Comparison of ENCODE assay signal across 8 cellular contexts in genomic region chr12:120194226-120194533, GRCh38. TPM values are rescaled to one million over a fixed set of nuclear protein-coding genes. Genes with fewer than 3 reads are reported as not detected.
A peak's percentile ranks its signal among the peaks of the same experiment; 100 is the strongest.
DNase-seq lines count a peak whose midpoint lies in the region; TF ChIP-seq lines count a peak whose summit lies in the region.

No MANE protein-coding gene starts in this region.

- peaks cover 11% of the 10 kb centered on the region for H3K79me1 ChIP-seq in trophoblast cell (ENCODE audit: low read length)

- intact Hi-C loops in OCI-LY7 (cut with micrococcal nuclease; ENCODE audit: unreplicated experiment) = loop anchor here (5.0 kb wide), 1 partner anchor 72 kb away; no protein-coding TSS in a partner anchor

- BruUV-seq in OCI-LY7 (replicated peaks; lab: Mats Ljungman, UMichigan) = no TSS peak

- H3K4ac ChIP-seq in trophoblast cell (ENCODE audit: low read depth, low read length) = peak overlapping the region; percentile 94

- H3K9me3 Mint-ChIP-seq in T-helper 1 cell treated with Interleukin-12 subunit alpha and Interleukin-12 subunit beta and Interleukin-4 antibody, amounts not matched to agents 30 μg/mL and 1 μg/mL, for 36 hours = no peaks in the 10 kb centered on the region

- peak overlapping the region; percentile 89 for H2AK5ac ChIP-seq in trophoblast cell (ENCODE audit: low read length)

- H3K4me3 ChIP-seq in OCI-LY7 (ENCODE audit: low read depth, low read length, poor library complexity, severe bottlenecking) (peak overlapping the region; percentile 90), esophagus (ENCODE audit: low read depth in 1 of 2, low read length in 2 of 2) (peak overlapping the region; percentile 64 to 88), trophoblast cell (ENCODE audit: low read depth, low read length) (peak overlapping the region; percentile 87)

- H3K27me3 Mint-ChIP-seq in T-helper 1 cell treated with Interleukin-12 subunit alpha and Interleukin-12 subunit beta and Interleukin-4 antibody, amounts not matched to agents 30 μg/mL and 1 μg/mL, for 36 hours (ENCODE audit: low read depth) = no peaks in the 10 kb centered on the region

- peak overlapping the region; percentile 91 for H3K18ac ChIP-seq in trophoblast cell (ENCODE audit: low read length)

- no peak for TF ChIP-seq CTCF in OCI-LY7 (conservative IDR thresholded peaks at IDR 0.05; ENCODE audit: low read length)

- H4K91ac ChIP-seq in trophoblast cell (ENCODE audit: low read depth, low read length) = peak overlapping the region; percentile 93

- peaks cover 33% of the 10 kb centered on the region for H3K36me3 Mint-ChIP-seq in T-helper 1 cell treated with Interleukin-12 subunit alpha and Interleukin-12 subunit beta and Interleukin-4 antibody, amounts not matched to agents 30 μg/mL and 1 μg/mL, for 36 hours (ENCODE audit: low read depth)

- WGBS in esophagus, 2 donors = 0 to 1% methylated on average over 12 to 18 of the region's 18 CpGs
- no CpG with 5 or more reads among the region's 18 CpGs for WGBS in trophoblast cell (ENCODE audit: extremely low coverage, insufficient coverage, insufficient read length)

- H3K4me1 Mint-ChIP-seq in T-helper 1 cell treated with Interleukin-12 subunit alpha and Interleukin-12 subunit beta and Interleukin-4 antibody, amounts not matched to agents 30 μg/mL and 1 μg/mL, for 36 hours (ENCODE audit: low read depth) = peaks cover 33% of the 10 kb centered on the region

- peak overlapping the region; percentile 95 for H3K14ac ChIP-seq in trophoblast cell (ENCODE audit: low read length)

- CTCF ChIA-PET in OCI-LY7 (lab: Charles Lee; ENCODE audit: unreplicated experiment) = no interaction called here

- in situ Hi-C loops in G401 (cut with HindIII; ENCODE audit: low sequenced_read_pairs) = no loop called here

- H3K9me2 ChIP-seq in OCI-LY7 (ENCODE audit: insufficient read depth, low read length) = no peaks in the 10 kb centered on the region

- H2BK120ac ChIP-seq in trophoblast cell (ENCODE audit: insufficient read depth, low read length, poor library complexity) = peak overlapping the region; percentile 91

- DNase-seq in T-helper 1 cell (no peak), OCI-LY7 (ENCODE audit: low spot score) (no peak), trophoblast cell (peak in 1 of 2 donors; percentile 31), G401 (ENCODE audit: low spot score) (no peak), middle frontal gyrus (ENCODE audit: extremely low spot score, low spot score) (no peak), kidney glomerular epithelial cell (lab: John Stamatoyannopoulos, UW) (no peak)

- no peaks in the 10 kb centered on the region for H3K9me3 ChIP-seq in OCI-LY7 (ENCODE audit: low read length)
- no peaks in the 10 kb centered on the region for H3K9me3 ChIP-seq in esophagus (ENCODE audit: control insufficient read depth in 2 of 2, insufficient read depth in 1 of 2, low read depth in 1 of 2, low read length in 1 of 2)
- H3K9me3 ChIP-seq in trophoblast cell (ENCODE audit: insufficient read depth, low read depth, low read length) = no peaks in the 10 kb centered on the region

- H3K27me3 ChIP-seq in esophagus (ENCODE audit: control insufficient read depth in 1 of 2, insufficient read depth in 2 of 2, low read length in 2 of 2) (no peaks in the 10 kb centered on the region), trophoblast cell (ENCODE audit: insufficient read depth, low read length) (no peaks in the 10 kb centered on the region)

- H2AFZ ChIP-seq in OCI-LY7 (ENCODE audit: low read length) = no peak overlapping the region; the same call in 1 of the 2 replicates
- peak overlapping the region; percentile 77 for H2AFZ ChIP-seq in trophoblast cell (ENCODE audit: insufficient read depth, low read length, poor library complexity)

- H3K4me2 ChIP-seq in OCI-LY7 (ENCODE audit: low read length) = peak overlapping the region; percentile 92
- peak overlapping the region; percentile 79 for H3K4me2 ChIP-seq in trophoblast cell (ENCODE audit: low read length)

- peak overlapping the region; percentile 88 for H3K27ac Mint-ChIP-seq in T-helper 1 cell treated with Interleukin-12 subunit alpha and Interleukin-12 subunit beta and Interleukin-4 antibody, amounts not matched to agents 30 μg/mL and 1 μg/mL, for 36 hours

- peak overlapping the region; percentile 93 for H2BK5ac ChIP-seq in trophoblast cell (ENCODE audit: low read depth, low read length, poor library complexity)

- H3K36me3 ChIP-seq in OCI-LY7 (ENCODE audit: insufficient read depth, low read length) (peaks cover 67% of the 10 kb centered on the region), esophagus (ENCODE audit: control insufficient read depth in 2 of 2, insufficient read depth in 2 of 2, low read length in 1 of 2) (peaks cover 6 to 15% of the 10 kb centered on the region in 2 donors), trophoblast cell (ENCODE audit: control insufficient read depth in 1 of 2, insufficient read depth in 2 of 2, low read length in 2 of 2) (peaks cover 36 to 44% of the 10 kb centered on the region in 2 experiments)

- H3K9ac ChIP-seq in trophoblast cell (ENCODE audit: low read length) = peak overlapping the region; percentile 81

- no peak overlapping the region for H2BK12ac ChIP-seq in trophoblast cell (ENCODE audit: low read length)

- H4K12ac ChIP-seq in trophoblast cell (ENCODE audit: low read depth, low read length) = peak overlapping the region; percentile 96

- H3K23ac ChIP-seq in trophoblast cell (ENCODE audit: low read length) = no peak overlapping the region

- H4K8ac ChIP-seq in trophoblast cell (ENCODE audit: low read depth, low read length) = peak overlapping the region; percentile 94

- peak overlapping the region; percentile 95 for H3K27ac ChIP-seq in OCI-LY7 (ENCODE audit: low read depth, low read length, poor library complexity, severe bottlenecking)
- H3K27ac ChIP-seq in esophagus (ENCODE audit: low read depth in 2 of 2, low read length in 1 of 2) = peak overlapping the region; percentile 85 to 98
- H3K27ac ChIP-seq in trophoblast cell (ENCODE audit: low read depth, low read length) = peak overlapping the region; percentile 94

- H3K4me1 ChIP-seq in OCI-LY7 (ENCODE audit: insufficient read depth, low read length, poor library complexity, severe bottlenecking) (peaks cover 78% of the 10 kb centered on the region), esophagus (ENCODE audit: control insufficient read depth in 2 of 2, insufficient read depth in 2 of 2, low read length in 1 of 2) (peaks cover 2 to 3% of the 10 kb centered on the region in 2 donors), trophoblast cell (ENCODE audit: control insufficient read depth in 1 of 2, insufficient read depth in 2 of 2, low read length in 2 of 2) (peaks cover 3 to 12% of the 10 kb centered on the region in 2 experiments)

- peaks cover 15% of the 10 kb centered on the region for H4K20me1 ChIP-seq in OCI-LY7 (ENCODE audit: insufficient read depth, low read length)

- POLR2A ChIA-PET in OCI-LY7 (lab: Charles Lee) = interaction anchor here (0.6 to 3.8 kb wide), 3 partner anchors 26 to 571 kb away, joined by 3 to 34 read pairs (median 4); partner anchors contain the start of gene RNU4-2

- peak overlapping the region; percentile 93 for H3K4me3 Mint-ChIP-seq in T-helper 1 cell treated with Interleukin-12 subunit alpha and Interleukin-12 subunit beta and Interleukin-4 antibody, amounts not matched to agents 30 μg/mL and 1 μg/mL, for 36 hours

- peaks cover 91% of the 10 kb centered on the region for H3K79me2 ChIP-seq in OCI-LY7 (ENCODE audit: insufficient read depth, low read depth, low read length)
- peaks cover 8% of the 10 kb centered on the region for H3K79me2 ChIP-seq in trophoblast cell (ENCODE audit: control insufficient read depth, insufficient read depth, low read length, poor library complexity)

RNA-seq across cellular contexts. Expression of gene GCN1, which starts 0.3 kb away (rescaled TPM):
- total RNA-seq in OCI-LY7 (2014; rRNA removed; shearing (Covaris generic)) = 217 and 224 TPM in 2 replicates
- 290 and 343 TPM in 2 replicates for total RNA-seq in OCI-LY7 (2022)
- polyA plus RNA-seq in esophagus = 10 to 100 TPM; 22.9 to 28.1 TPM
- polyA plus RNA-seq in trophoblast cell (2013) = 41.3 and 42.4 TPM in 2 replicates
- 65.2 and 79.0 TPM in 2 replicates for total RNA-seq in G401 (2014; rRNA removed; shearing (Covaris generic))

RNA-seq across cellular contexts. Expression of gene RPLP0, which starts 6.7 kb away (rescaled TPM):
- total RNA-seq in OCI-LY7 (2014; rRNA removed; shearing (Covaris generic)) = 5,868 and 6,057 TPM in 2 replicates
- total RNA-seq in OCI-LY7 (2022) = 2,996 and 3,206 TPM in 2 replicates
- polyA plus RNA-seq in esophagus = 1,000 to 10,000 TPM; 1,612 to 3,865 TPM
- polyA plus RNA-seq in trophoblast cell (2013) = 2,531 and 2,584 TPM in 2 replicates
- total RNA-seq in G401 (2014; rRNA removed; shearing (Covaris generic)) = 6,017 and 6,466 TPM in 2 replicates
